2 cellular contexts compared by ENCODE assay signal in the genomic region with DNA sequence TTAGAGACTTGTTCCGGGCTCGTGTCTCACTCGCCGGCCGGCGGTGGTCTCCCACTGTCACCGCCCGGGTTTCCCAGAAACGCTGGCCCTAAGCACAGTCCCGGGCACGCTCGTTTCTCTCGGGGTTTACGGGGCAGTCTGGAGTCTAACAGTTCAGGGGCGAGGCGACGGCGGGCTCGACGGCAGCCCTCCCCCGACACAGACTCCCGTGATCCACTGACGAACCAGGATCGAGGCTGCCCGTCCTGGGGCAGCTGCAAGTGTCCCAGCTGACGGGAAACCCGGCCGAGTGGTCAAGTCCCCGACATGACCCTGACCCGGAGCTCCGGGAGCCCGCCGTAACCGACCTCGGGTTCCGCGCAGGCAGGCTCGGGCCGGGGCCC.
TF ChIP-seq lines count a peak whose summit lies in the region.

No MANE protein-coding gene starts in this region.

TF ChIP-seq in SK-N-SH, 30 proteins besides CTCF, POLR2A, EP300 and RAD21 (continued from another document):
- TF ChIP-seq, protein P1, sequence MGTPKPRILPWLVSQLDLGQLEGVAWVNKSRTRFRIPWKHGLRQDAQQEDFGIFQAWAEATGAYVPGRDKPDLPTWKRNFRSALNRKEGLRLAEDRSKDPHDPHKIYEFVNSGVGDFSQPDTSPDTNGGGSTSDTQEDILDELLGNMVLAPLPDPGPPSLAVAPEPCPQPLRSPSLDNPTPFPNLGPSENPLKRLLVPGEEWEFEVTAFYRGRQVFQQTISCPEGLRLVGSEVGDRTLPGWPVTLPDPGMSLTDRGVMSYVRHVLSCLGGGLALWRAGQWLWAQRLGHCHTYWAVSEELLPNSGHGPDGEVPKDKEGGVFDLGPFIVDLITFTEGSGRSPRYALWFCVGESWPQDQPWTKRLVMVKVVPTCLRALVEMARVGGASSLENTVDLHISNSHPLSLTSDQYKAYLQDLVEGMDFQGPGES (IDR thresholded peaks at IDR 0.05; ENCODE audit: low read depth, low read length): no peak
- TF ChIP-seq RXRA (IDR thresholded peaks at IDR 0.05; ENCODE audit: borderline replicate concordance, low read depth) (no peak), YY1 (IDR thresholded peaks at IDR 0.05; ENCODE audit: low read depth) (no peak), MXI1 (IDR thresholded peaks at IDR 0.05; ENCODE audit: low read depth, low read length) (no peak), ZBTB33 (IDR thresholded peaks at IDR 0.05; ENCODE audit: borderline replicate concordance, low read depth) (no peak), SMC3 (IDR thresholded peaks at IDR 0.05; ENCODE audit: low read depth, low read length) (no peak), FOSL2 (IDR thresholded peaks at IDR 0.05; ENCODE audit: borderline replicate concordance, low read depth) (no peak), EZH2phosphoT487 (IDR thresholded peaks at IDR 0.05; ENCODE audit: borderline replicate concordance, low read depth) (no peak), POLR2AphosphoS5 (IDR thresholded peaks at IDR 0.05; ENCODE audit: low read depth, low read length) (no peak), JUND (IDR thresholded peaks at IDR 0.05) (no peak)

TF ChIP-seq in SK-N-SH treated with all-trans-retinoic acid at 6 μM for 48 hours, 23 proteins besides CTCF, POLR2A, EP300 and RAD21 (continued from another document):
- no peak for TF ChIP-seq TCF4 (CRISPR knock-in tag; IDR thresholded peaks at IDR 0.05; ENCODE audit: borderline replicate concordance)
- no peak for TF ChIP-seq ZNF8 (CRISPR knock-in tag; IDR thresholded peaks at IDR 0.05)
- no peak for TF ChIP-seq GLIS3 (CRISPR knock-in tag; IDR thresholded peaks at IDR 0.05)
- no peak for TF ChIP-seq ZFP30 (CRISPR knock-in tag; IDR thresholded peaks at IDR 0.05)
- TF ChIP-seq, protein P2, sequence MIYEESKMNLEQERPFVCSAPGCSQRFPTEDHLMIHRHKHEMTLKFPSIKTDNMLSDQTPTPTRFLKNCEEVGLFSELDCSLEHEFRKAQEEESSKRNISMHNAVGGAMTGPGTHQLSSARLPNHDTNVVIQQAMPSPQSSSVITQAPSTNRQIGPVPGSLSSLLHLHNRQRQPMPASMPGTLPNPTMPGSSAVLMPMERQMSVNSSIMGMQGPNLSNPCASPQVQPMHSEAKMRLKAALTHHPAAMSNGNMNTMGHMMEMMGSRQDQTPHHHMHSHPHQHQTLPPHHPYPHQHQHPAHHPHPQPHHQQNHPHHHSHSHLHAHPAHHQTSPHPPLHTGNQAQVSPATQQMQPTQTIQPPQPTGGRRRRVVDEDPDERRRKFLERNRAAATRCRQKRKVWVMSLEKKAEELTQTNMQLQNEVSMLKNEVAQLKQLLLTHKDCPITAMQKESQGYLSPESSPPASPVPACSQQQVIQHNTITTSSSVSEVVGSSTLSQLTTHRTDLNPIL (CRISPR knock-in tag; IDR thresholded peaks at IDR 0.05; ENCODE audit: low read depth): no peak
- TF ChIP-seq ZFP3 (CRISPR knock-in tag; IDR thresholded peaks at IDR 0.05): no peak
